In genomic region chr9:129445794-129446306, GRCh38 we compare ENCODE assay signal across 14 cellular contexts.
DNase-seq lines count a peak whose midpoint lies in the region; ATAC-seq, FAIRE-seq and TF ChIP-seq lines count a peak whose summit lies in the region.
"Had no signal": no experiment of that assay in that cellular context is flagged by ENCODE, and none has a peak within 500 bp of the region (broad histone marks: within the 10 kb centered on the region; RNA-seq: fewer than 3 reads in every experiment).

No MANE protein-coding gene starts in this region.

- no peak for TF ChIP-seq EP300 in K562 (IDR thresholded peaks at IDR 0.05; ENCODE audit: low read length)

- H2BK5ac ChIP-seq in neuronal stem cell (ENCODE audit: low read length): no peak overlapping the region

- no peak for TF ChIP-seq CTCF in K562 (IDR thresholded peaks at IDR 0.05 in 2 of 3, conservative IDR thresholded peaks at IDR 0.05 in 1 of 3; ENCODE audit: insufficient read depth in 2 of 3, low read depth in 1 of 3, low read length in 3 of 3)

- in situ Hi-C loops in K562 (cut with MboI): no loop called here

- no peaks in the 10 kb centered on the region for H3K9me1 ChIP-seq in K562 (ENCODE audit: control insufficient read depth, insufficient read depth, low read length)

- H3K4me1 ChIP-seq in K562 (replicated peaks in 1 of 2; ENCODE audit: control insufficient read depth in 2 of 2, insufficient read depth in 2 of 2, low read length in 2 of 2): peaks cover 9% of the 10 kb centered on the region in 2 experiments
- peaks cover 10 to 20% of the 10 kb centered on the region in 2 donors for H3K4me1 ChIP-seq in neuronal stem cell (ENCODE audit: control insufficient read depth in 2 of 2, insufficient read depth in 1 of 2, low read depth in 1 of 2, low read length in 2 of 2)

- H2BK15ac ChIP-seq in neuronal stem cell (ENCODE audit: low read length): peak overlapping the region; percentile 74

- no peaks in the 10 kb centered on the region for H3K79me2 ChIP-seq in K562 (ENCODE audit: control insufficient read depth, insufficient read depth, low read length)

- H3K18ac ChIP-seq in neuronal stem cell (ENCODE audit: low read length): no peak overlapping the region

- no peak overlapping the region for H3K4me3 ChIP-seq in K562
- H3K4me3 ChIP-seq in neuronal stem cell (ENCODE audit: low read length in 2 of 2): no peak overlapping the region
- H3K4me3 ChIP-seq: A549, BLaER1 had no signal

- ATAC-seq in K562 (no peak), esophagus mucosa (no peak)
- ATAC-seq: A549 had no signal

- H3K27me3 ChIP-seq in K562 (ENCODE audit: control insufficient read depth in 2 of 2, insufficient read depth in 2 of 2, low read length in 2 of 2): no peaks in the 10 kb centered on the region
- H3K27me3 ChIP-seq in neuronal stem cell (ENCODE audit: control insufficient read depth in 3 of 3, insufficient read depth in 3 of 3, low read depth in 1 of 3, low read length in 3 of 3): no peaks in the 10 kb centered on the region
- H3K27me3 ChIP-seq: BLaER1 had no signal

- no peak overlapping the region for H2BK120ac ChIP-seq in neuronal stem cell (ENCODE audit: low read depth, low read length)

- H4K8ac ChIP-seq in neuronal stem cell (ENCODE audit: low read depth, low read length): no peak overlapping the region

- intact Hi-C loops in K562 (cut with micrococcal nuclease): no loop called here

- POLR2A ChIA-PET in K562 (lab: Yijun Ruan, JAX): no interaction called here

- H3K36me3 ChIP-seq in K562 (ENCODE audit: control insufficient read depth, insufficient read depth, low read length) (no peaks in the 10 kb centered on the region), neuronal stem cell (replicated peaks in 1 of 2; ENCODE audit: control insufficient read depth in 2 of 2, insufficient read depth in 2 of 2, low read length in 2 of 2) (no peaks in the 10 kb centered on the region)
- H3K36me3 ChIP-seq: BLaER1 had no signal

- WGBS in K562 (ENCODE audit: insufficient coverage, low coverage, missing lambda C conversion rate): 54% methylated on average over 10 of the region's 10 CpGs
- WGBS in neuronal stem cell (ENCODE audit: extremely low coverage in 2 of 2, insufficient read length in 2 of 2, insufficient replicate concordance in 1 of 2), 2 donors: no CpG with 5 or more reads among the region's 10 CpGs

- no peaks in the 10 kb centered on the region for H3K9me3 ChIP-seq in K562 (replicated peaks; ENCODE audit: control insufficient read depth, insufficient read depth, low read depth, low read length)
- H3K9me3 ChIP-seq in neuronal stem cell (replicated peaks in 1 of 2; ENCODE audit: control insufficient read depth in 2 of 2, insufficient read depth in 1 of 2, low read depth in 1 of 2, low read length in 2 of 2): peaks cover 0 to 2% of the 10 kb centered on the region in 2 donors

- no peak overlapping the region for H3K4ac ChIP-seq in neuronal stem cell (ENCODE audit: low read length)

- DNase-seq in NCI-H82 (lab: John Stamatoyannopoulos, UW) (peak; percentile 25), NCI-H82 treated with DMSO at 0.1 percent for 48 hours (lab: John Stamatoyannopoulos, UW; ENCODE audit: unreplicated experiment) (no peak), K562 (ENCODE audit: extremely low read depth in 1 of 4, low spot score in 3 of 4) (no peak), neuronal stem cell (ENCODE audit: low spot score) (no peak), HPDE6-E6E7 (ENCODE audit: extremely low spot score) (no peak), D341Med (ENCODE audit: low spot score) (no peak)
- DNase-seq: CD4-positive, alpha-beta memory T cell; DMS79 treated with DMSO at 0.1 percent for 48 hours; GF-D8; GOT3; H9 had no signal

- H4K91ac ChIP-seq in neuronal stem cell (ENCODE audit: low read depth, low read length, poor library complexity): no peak overlapping the region

- no peak for FAIRE-seq in K562 (lab: Jason Lieb, UNC)
- FAIRE-seq: A549 had no signal

- no peaks in the 10 kb centered on the region for H3K79me1 ChIP-seq in neuronal stem cell (ENCODE audit: low read depth, low read length)

- no peak overlapping the region for H3K9ac ChIP-seq in K562 (ENCODE audit: insufficient read depth in 1 of 2, low read depth in 2 of 2, low read length in 2 of 2)
- H3K9ac ChIP-seq in neuronal stem cell (ENCODE audit: low read depth, low read length, poor library complexity): no peak overlapping the region
- H3K9ac ChIP-seq: BLaER1 had no signal

- no peak overlapping the region for H3K14ac ChIP-seq in neuronal stem cell (ENCODE audit: low read length)

- H3K4me2 ChIP-seq in K562 (ENCODE audit: insufficient read depth, low read length) (no peak overlapping the region), neuronal stem cell (ENCODE audit: insufficient read depth, low read length, poor library complexity, severe bottlenecking) (no peak overlapping the region)
- H3K4me2 ChIP-seq: A549, BLaER1 had no signal

- H3K23ac ChIP-seq in neuronal stem cell (ENCODE audit: low read depth, low read length, poor library complexity): no peak overlapping the region

- H3K27ac ChIP-seq in K562 (ENCODE audit: extremely low read depth, low read depth, low read length) (no peak overlapping the region), neuronal stem cell (replicated peaks; ENCODE audit: low read length) (no peak overlapping the region)
- H3K27ac ChIP-seq: A549, BLaER1 had no signal

- BruUV-seq in K562 (replicated peaks; lab: Mats Ljungman, UMichigan): no TSS peak

- no peak for TF ChIP-seq POLR2A in K562 (conservative IDR thresholded peaks at IDR 0.05)

- no peak for TF ChIP-seq RAD21 in K562 (CRISPR knock-in tag; conservative IDR thresholded peaks at IDR 0.05 in 1 of 2, IDR thresholded peaks at IDR 0.05 in 1 of 2)

- H2AFZ ChIP-seq in K562 (ENCODE audit: low read depth, low read length) (no peak overlapping the region), neuronal stem cell (ENCODE audit: low read length) (no peak overlapping the region)

- H2BK12ac ChIP-seq in neuronal stem cell (ENCODE audit: low read length): no peak overlapping the region

- CTCF ChIA-PET in K562 (lab: Yijun Ruan, JAX; ENCODE audit: low intra/inter-chr PET ratio): no interaction called here

- H2AK5ac ChIP-seq in neuronal stem cell (ENCODE audit: low read depth, low read length): no peak overlapping the region

- H4K20me1 ChIP-seq in K562 (replicated peaks; ENCODE audit: control insufficient read depth, insufficient read depth, low read length): no peaks in the 10 kb centered on the region
- H4K20me1 ChIP-seq: BLaER1 had no signal

TF ChIP-seq in K562, 482 proteins besides CTCF, POLR2A, EP300 and RAD21:
- 0 out of 2 replicates have a peak, but pooled peaks have one; percentile 47 for TF ChIP-seq ZFP91 (CRISPR knock-in tag; IDR thresholded peaks at IDR 0.05)
- TF ChIP-seq ZNF785 (CRISPR knock-in tag; IDR thresholded peaks at IDR 0.05): no peak
